In genomic region chr7:123352957-123353356, GRCh38 we compare ENCODE assay signal across 21 cellular contexts.
"Had no signal": no experiment of that assay in that cellular context is flagged by ENCODE, and none has a peak within 500 bp of the region (broad histone marks: within the 10 kb centered on the region; RNA-seq: fewer than 3 reads in every experiment).

No MANE protein-coding gene starts in this region.

- H3K27ac Mint-ChIP-seq: activated naive CD4-positive, alpha-beta T cell treated with anti-CD3 and anti-CD28 coated beads for 36 hours; activated naive CD8-positive, alpha-beta T cell treated with anti-CD3 and anti-CD28 coated beads, Interleukin-2, amount 50 U/mL, for 24 hours; activated T-helper 2 cell treated with anti-CD3 and anti-CD28 coated beads, Interferon-gamma antibody, Interleukin-2, Interleukin-4, amounts not matched to agents 10 μg/mL and 5 μg/mL and 100 μg/mL, durations not matched to agents 14 hours and 24 hours and 36 hours; naive B cell had no signal

- H3K4me2 ChIP-seq: smooth muscle cell had no signal

- H3K36me3 Mint-ChIP-seq: naive B cell had no signal

- H3K4me3 ChIP-seq: ascending aorta, cardiac muscle cell, esophagus squamous epithelium, gastroesophageal sphincter, smooth muscle cell, tibial nerve, uterus had no signal

- DNase-seq: activated CD4-positive, alpha-beta T cell treated with anti-CD3 and anti-CD28 coated beads, Interleukin-2, amount 50 U/mL, for 4 hours; activated CD4-positive, CD25-positive, alpha-beta regulatory T cell treated with anti-CD3 and anti-CD28 coated beads, Interleukin-2, amount 50 U/mL, for 72 hours; activated naive CD4-positive, alpha-beta T cell treated with anti-CD3 and anti-CD28 coated beads for 36 hours; activated naive CD8-positive, alpha-beta T cell treated with anti-CD3 and anti-CD28 coated beads, Interleukin-2, amount 50 U/mL, for 24 hours; esophagus squamous epithelium; islet precursor cell; naive B cell; stimulated activated CD4-positive, alpha-beta T cell treated with anti-CD3 and anti-CD28 coated beads, Interleukin-4, amount 100 ng/mL, for 4 hours; stimulated activated CD8-positive, alpha-beta memory T cell treated with anti-CD3 and anti-CD28 coated beads, Interleukin-4, amount 100 ng/mL, for 48 hours; stimulated activated naive CD4-positive, alpha-beta T cell treated with Interleukin-2 at 50 U/mL for 16 hours; T-helper 1 cell; uterus had no signal

- H3K9me3 ChIP-seq: ascending aorta, esophagus squamous epithelium, gastroesophageal sphincter, tibial nerve, uterus had no signal

- H3K4me1 ChIP-seq: ascending aorta, esophagus squamous epithelium, gastroesophageal sphincter, tibial nerve, uterus had no signal

- FAIRE-seq: colon, endometrium had no signal

- H3K9me3 Mint-ChIP-seq: activated naive CD4-positive, alpha-beta T cell treated with anti-CD3 and anti-CD28 coated beads for 36 hours; activated naive CD8-positive, alpha-beta T cell treated with anti-CD3 and anti-CD28 coated beads, Interleukin-2, amount 50 U/mL, for 24 hours; activated T-helper 2 cell treated with anti-CD3 and anti-CD28 coated beads, Interferon-gamma antibody, Interleukin-2, Interleukin-4, amounts not matched to agents 10 μg/mL and 5 μg/mL and 100 μg/mL, durations not matched to agents 14 hours and 24 hours and 36 hours had no signal

- H3K4me1 Mint-ChIP-seq: activated naive CD8-positive, alpha-beta T cell treated with anti-CD3 and anti-CD28 coated beads, Interleukin-2, amount 50 U/mL, for 24 hours; naive B cell had no signal

- H3K27ac ChIP-seq: ascending aorta, cardiac muscle cell, esophagus squamous epithelium, gastroesophageal sphincter, tibial nerve, uterus had no signal

- H3K27me3 Mint-ChIP-seq: naive B cell had no signal

- H3K27me3 ChIP-seq: ascending aorta, cardiac muscle cell, esophagus squamous epithelium, gastroesophageal sphincter, tibial nerve, uterus had no signal

- H3K36me3 ChIP-seq: ascending aorta, cardiac muscle cell, esophagus squamous epithelium, gastroesophageal sphincter, tibial nerve, uterus had no signal

- ATAC-seq: activated naive CD8-positive, alpha-beta T cell treated with anti-CD3 and anti-CD28 coated beads, Interleukin-2, amount 50 U/mL, for 24 hours; gastroesophageal sphincter; left lobe of liver had no signal

- H3K4me3 Mint-ChIP-seq: activated naive CD4-positive, alpha-beta T cell treated with anti-CD3 and anti-CD28 coated beads for 36 hours; activated naive CD8-positive, alpha-beta T cell treated with anti-CD3 and anti-CD28 coated beads, Interleukin-2, amount 50 U/mL, for 24 hours; naive B cell had no signal
